In the genomic region with DNA sequence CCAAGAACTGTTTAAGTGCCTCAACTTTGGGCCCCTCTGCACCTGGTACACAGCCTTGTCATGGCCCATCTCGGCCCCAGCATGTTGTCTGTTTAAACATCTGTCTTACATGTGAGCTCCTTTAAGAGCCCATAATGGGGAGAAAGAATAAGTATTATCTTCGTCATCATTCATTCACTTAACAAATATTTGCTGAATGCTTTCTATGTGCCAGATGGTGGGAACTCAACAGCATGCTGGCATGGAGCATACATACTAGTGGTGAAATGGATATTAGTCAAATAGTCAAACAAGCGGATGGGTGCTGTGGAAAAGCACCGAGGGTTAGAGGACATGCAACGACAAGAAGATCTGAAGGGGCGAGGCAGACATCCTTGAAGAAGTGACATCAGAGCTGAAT, we compare ENCODE assay signal across 17 cellular contexts. TPM values are rescaled to one million over a fixed set of nuclear protein-coding genes. Genes with fewer than 3 reads are reported as not detected.
DNase-seq lines count a peak whose midpoint lies in the region; ATAC-seq and TF ChIP-seq lines count a peak whose summit lies in the region.
"Had no signal": no experiment of that assay in that cellular context is flagged by ENCODE, and none has a peak within 500 bp of the region (broad histone marks: within the 10 kb centered on the region; RNA-seq: fewer than 3 reads in every experiment).

No MANE protein-coding gene starts in this region.

- no peak overlapping the region for H3K4me3 ChIP-seq in BJ (ENCODE audit: low read depth, low read length)
- H3K4me3 ChIP-seq in brain microvascular endothelial cell (ENCODE audit: low read depth, low read length) = no peak overlapping the region
- H3K4me3 ChIP-seq: hepatocyte, left ventricle myocardium inferior, prostate gland, thyroid gland had no signal

- CTCF ChIA-PET in BJ (lab: Yijun Ruan, JAX) = interaction anchor here (1.3 kb wide), 1 partner anchor 10 kb away, joined by 3 read pairs; no protein-coding TSS in a partner anchor

- H3K27ac Mint-ChIP-seq in progenitor cell of endocrine pancreas = no peak overlapping the region

- in situ Hi-C loops in brain microvascular endothelial cell (cut with HindIII; ENCODE audit: low pct_ligation_motif_present, low sequenced_read_pairs) = no loop called here

- no peaks in the 10 kb centered on the region for H3K36me3 Mint-ChIP-seq in progenitor cell of endocrine pancreas (ENCODE audit: insufficient read depth)

- TF ChIP-seq CTCF in BJ (IDR thresholded peaks at IDR 0.05; ENCODE audit: insufficient read depth, low read depth, low read length) = no peak
- TF ChIP-seq CTCF in progenitor cell of endocrine pancreas (IDR thresholded peaks at IDR 0.05; ENCODE audit: unreplicated experiment) = no peak
- no peak for TF ChIP-seq CTCF in brain microvascular endothelial cell (IDR thresholded peaks at IDR 0.05; ENCODE audit: low read depth, low read length, missing control alignments)

- H3K27me3 ChIP-seq in BJ (ENCODE audit: control insufficient read depth, insufficient read depth, low read length) (peaks cover 1% of the 10 kb centered on the region; the same call in 1 of the 2 replicates), brain microvascular endothelial cell (replicated peaks) (peaks cover 1% of the 10 kb centered on the region)
- H3K27me3 ChIP-seq: thyroid gland had no signal

- no peak overlapping the region for H3K4me3 Mint-ChIP-seq in progenitor cell of endocrine pancreas (ENCODE audit: low read depth)

- peaks cover 10% of the 10 kb centered on the region for H3K27me3 Mint-ChIP-seq in progenitor cell of endocrine pancreas

- ATAC-seq in HG03175 (IDR thresholded peaks at IDR 0.05; ENCODE audit: unreplicated experiment) = no peak

- H3K36me3 ChIP-seq in BJ (ENCODE audit: control insufficient read depth, insufficient read depth, low read length) = no peaks in the 10 kb centered on the region
- no peaks in the 10 kb centered on the region for H3K36me3 ChIP-seq in brain microvascular endothelial cell (replicated peaks)
- H3K36me3 ChIP-seq: left ventricle myocardium inferior, prostate gland, thyroid gland had no signal

- H3K27ac ChIP-seq in brain microvascular endothelial cell = no peak overlapping the region
- H3K27ac ChIP-seq: hepatocyte, left ventricle myocardium inferior, prostate gland, thyroid gland, VCaP had no signal

- DNase-seq in BJ (ENCODE audit: low read depth) (peak; percentile 70), HS-27A (ENCODE audit: low read depth) (peak; percentile 35), NCI-H69 (lab: John Stamatoyannopoulos, UW) (peak; percentile 100), fibroblast of gingiva (ENCODE audit: low read depth) (peak; percentile 75), progenitor cell of endocrine pancreas (ENCODE audit: low spot score, unreplicated experiment) (no peak), NOMO-1 (lab: John Stamatoyannopoulos, UW; ENCODE audit: unreplicated experiment in 2 of 2) (no peak), brain microvascular endothelial cell (no peak)
- DNase-seq: AML-193, DMS79 treated with DMSO at 0.1 percent for 48 hours, left ventricle myocardium inferior, NCI-H1105 treated with DMSO at 0.1 percent for 48 hours, thyroid gland had no signal

- POLR2A ChIA-PET in BJ (lab: Charles Lee) = no interaction called here

- H3K9me3 Mint-ChIP-seq in progenitor cell of endocrine pancreas (ENCODE audit: low read depth) = peaks cover 5% of the 10 kb centered on the region

- no peaks in the 10 kb centered on the region for H3K4me1 Mint-ChIP-seq in progenitor cell of endocrine pancreas (ENCODE audit: low read depth)

RNA-seq across cellular contexts. Expression of gene GABBR2, which starts 54.5 kb away (rescaled TPM):
- 1.4 and 1.6 TPM in 2 replicates for polyA plus RNA-seq in BJ (2011; rRNA removed)
- polyA minus RNA-seq in BJ (2011; rRNA and poly(A)+ RNA removed) = 6.4 and 10.6 TPM in 2 replicates
- total RNA-seq in progenitor cell of endocrine pancreas = 0.49 and 0.84 TPM in 2 replicates
- total RNA-seq: OCI-LY7 had no signal

Comparison
In these comparisons a context has a peak if more than half of its experiments do, and no peak if none do; other contexts are left out.
1. DNase-seq: peak in BJ (single experiment), HS-27A (single experiment), NCI-H69 (single experiment) and fibroblast of gingiva (single experiment); none in progenitor cell of endocrine pancreas (single experiment), NOMO-1 (0 of 2) and brain microvascular endothelial cell (single experiment).